In the genomic region with DNA sequence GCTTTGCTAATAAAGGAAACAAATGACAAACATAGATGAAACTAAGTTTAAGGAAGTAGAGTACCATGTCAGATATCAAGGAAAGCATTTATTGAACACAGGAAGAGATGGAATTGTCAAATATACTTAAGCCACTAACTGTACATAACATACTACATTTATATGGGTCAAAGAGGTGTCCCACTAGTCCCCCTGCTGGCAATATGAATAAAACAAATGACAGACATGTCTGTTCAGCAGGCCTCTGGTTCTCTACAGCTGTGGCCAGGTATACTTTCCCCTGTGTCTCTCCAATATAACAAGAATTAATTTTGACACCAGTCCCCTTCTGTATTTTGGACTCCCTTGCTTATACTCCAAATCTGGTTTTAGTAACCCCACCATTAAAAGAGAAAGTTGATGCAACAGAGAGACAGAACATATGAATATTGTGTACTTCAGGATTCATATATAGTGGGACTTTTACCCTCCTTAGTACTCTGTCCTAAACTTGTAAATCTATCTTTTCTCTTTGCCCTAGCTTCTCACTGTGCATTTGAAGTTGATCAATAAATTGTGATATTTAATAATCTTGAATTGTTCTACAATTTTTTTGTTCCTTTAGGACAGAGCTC, we compare ENCODE assay signal across 9 cellular contexts. TPM values are rescaled to one million over a fixed set of nuclear protein-coding genes. Genes with fewer than 3 reads are reported as not detected.
DNase-seq lines count a peak whose midpoint lies in the region; ATAC-seq lines count a peak whose summit lies in the region.
"Had no signal": no experiment of that assay in that cellular context is flagged by ENCODE, and none has a peak within 500 bp of the region (broad histone marks: within the 10 kb centered on the region; RNA-seq: fewer than 3 reads in every experiment).

No MANE protein-coding gene starts in this region.

- intact Hi-C loops in right cardiac atrium (cut with DNase I) = no loop called here
- intact Hi-C loops in CD4-positive, alpha-beta memory T cell (cut with micrococcal nuclease) = no loop called here

- DNase-seq in NCI-H2107 treated with DMSO at 0.1 percent for 48 hours (lab: John Stamatoyannopoulos, UW; ENCODE audit: unreplicated experiment) (peak; percentile 16), NCI-H2107 (lab: John Stamatoyannopoulos, UW) (no peak), SK-MEL-5 (ENCODE audit: low read depth, low spot score) (peak; percentile 77), right cardiac atrium (no peak), pons (ENCODE audit: low spot score) (no peak)
- DNase-seq in CD4-positive, alpha-beta memory T cell = no peak
- DNase-seq: CD4-positive, CD25-positive, alpha-beta regulatory T cell had no signal

- H3K4me3 ChIP-seq in right cardiac atrium (ENCODE audit: low read length) = no peak overlapping the region
- H3K4me3 ChIP-seq in CD4-positive, alpha-beta memory T cell (ENCODE audit: low read length in 2 of 2) = no peak overlapping the region

- H3K9me3 Mint-ChIP-seq in CD4-positive, alpha-beta memory T cell = peaks cover 0 to 2% (median 0%) of the 10 kb centered on the region in 8 donors

- peak; percentile 80 for ATAC-seq in HG03432 (IDR thresholded peaks at IDR 0.05; ENCODE audit: unreplicated experiment)
- ATAC-seq in right cardiac atrium = peak; percentile 75 to 77
- no peak for ATAC-seq in GM19397 (IDR thresholded peaks at IDR 0.05; ENCODE audit: unreplicated experiment)

- in situ Hi-C loops in SK-MEL-5 (cut with HindIII; ENCODE audit: low pct_unique_long_range_greater_than_20kb, low sequenced_read_pairs) = no loop called here

- H3K9me3 ChIP-seq in right cardiac atrium (ENCODE audit: control insufficient read depth, low read length) = no peaks in the 10 kb centered on the region
- no peaks in the 10 kb centered on the region for H3K9me3 ChIP-seq in CD4-positive, alpha-beta memory T cell (ENCODE audit: control insufficient read depth in 1 of 2, low read length in 2 of 2)

- CTCF ChIA-PET in CD4-positive, alpha-beta memory T cell (lab: Charles Lee; ENCODE audit: partially characterized antibody) = no interaction called here

- H3K4me3 Mint-ChIP-seq in CD4-positive, alpha-beta memory T cell = no peak overlapping the region
- H3K4me3 Mint-ChIP-seq: CD4-positive, CD25-positive, alpha-beta regulatory T cell had no signal

- H3K4me1 ChIP-seq in right cardiac atrium (ENCODE audit: control insufficient read depth, insufficient read depth, low read length) = no peaks in the 10 kb centered on the region
- H3K4me1 ChIP-seq in CD4-positive, alpha-beta memory T cell (ENCODE audit: insufficient read depth, low read length) = no peaks in the 10 kb centered on the region

- no peak overlapping the region for H3K27ac ChIP-seq in right cardiac atrium (ENCODE audit: low read length)
- H3K27ac ChIP-seq in CD4-positive, alpha-beta memory T cell (ENCODE audit: low read depth, low read length) = no peak overlapping the region

- no peaks in the 10 kb centered on the region for H3K27me3 Mint-ChIP-seq in CD4-positive, alpha-beta memory T cell
- H3K27me3 Mint-ChIP-seq: CD4-positive, CD25-positive, alpha-beta regulatory T cell had no signal

- no peaks in the 10 kb centered on the region for H3K36me3 ChIP-seq in CD4-positive, alpha-beta memory T cell (ENCODE audit: insufficient read depth, low read length)

- H3K4me1 Mint-ChIP-seq in CD4-positive, alpha-beta memory T cell = no peaks in the 10 kb centered on the region
- H3K4me1 Mint-ChIP-seq: CD4-positive, CD25-positive, alpha-beta regulatory T cell had no signal

- H3K27me3 ChIP-seq in right cardiac atrium (ENCODE audit: control insufficient read depth, insufficient read depth) = no peaks in the 10 kb centered on the region
- no peaks in the 10 kb centered on the region for H3K27me3 ChIP-seq in CD4-positive, alpha-beta memory T cell (ENCODE audit: insufficient read depth, low read length)

- POLR2A ChIA-PET in CD4-positive, alpha-beta memory T cell (lab: Charles Lee; ENCODE audit: partially characterized antibody) = no interaction called here

- no peaks in the 10 kb centered on the region for H3K36me3 Mint-ChIP-seq in CD4-positive, alpha-beta memory T cell
- H3K36me3 Mint-ChIP-seq: CD4-positive, CD25-positive, alpha-beta regulatory T cell had no signal

- no peak overlapping the region for H3K27ac Mint-ChIP-seq in CD4-positive, alpha-beta memory T cell
- H3K27ac Mint-ChIP-seq: CD4-positive, CD25-positive, alpha-beta regulatory T cell had no signal

RNA-seq across cellular contexts. Expression of a gene that starts 42.9 kb away (rescaled TPM):
- 35.2 and 45.5 TPM in 2 replicates for total RNA-seq in SK-MEL-5 (2014; rRNA removed; shearing (Covaris generic))
- polyA plus RNA-seq in SK-MEL-5 (2015; cell fraction: cytosol; rRNA removed) = 24.0 and 27.4 TPM in 2 replicates
- 12.7 and 19.4 TPM in 2 replicates for polyA plus RNA-seq in SK-MEL-5 (2015; cell fraction: nucleus; rRNA removed)
- total RNA-seq in right cardiac atrium = 100 to 1,000 TPM; 460 to 639 (median 554) TPM
- 570 TPM for polyA plus RNA-seq in right cardiac atrium
- total RNA-seq in CD4-positive, alpha-beta memory T cell = 1 to 10 TPM; 3.6 to 4.3 TPM
- under 1 TPM in 1 of 2 donors, not detected in 1; 0.30 TPM for polyA plus RNA-seq in CD4-positive, alpha-beta memory T cell

Comparison
In these comparisons a context has a peak if more than half of its experiments do, and no peak if none do; other contexts are left out.
1. DNase-seq: peak in NCI-H2107 treated with DMSO at 0.1 percent for 48 hours (single experiment) and SK-MEL-5 (single experiment); none in NCI-H2107 (single experiment), right cardiac atrium (0 of 3), pons (single experiment) and CD4-positive, alpha-beta memory T cell (0 of 5).